In the genomic region with DNA sequence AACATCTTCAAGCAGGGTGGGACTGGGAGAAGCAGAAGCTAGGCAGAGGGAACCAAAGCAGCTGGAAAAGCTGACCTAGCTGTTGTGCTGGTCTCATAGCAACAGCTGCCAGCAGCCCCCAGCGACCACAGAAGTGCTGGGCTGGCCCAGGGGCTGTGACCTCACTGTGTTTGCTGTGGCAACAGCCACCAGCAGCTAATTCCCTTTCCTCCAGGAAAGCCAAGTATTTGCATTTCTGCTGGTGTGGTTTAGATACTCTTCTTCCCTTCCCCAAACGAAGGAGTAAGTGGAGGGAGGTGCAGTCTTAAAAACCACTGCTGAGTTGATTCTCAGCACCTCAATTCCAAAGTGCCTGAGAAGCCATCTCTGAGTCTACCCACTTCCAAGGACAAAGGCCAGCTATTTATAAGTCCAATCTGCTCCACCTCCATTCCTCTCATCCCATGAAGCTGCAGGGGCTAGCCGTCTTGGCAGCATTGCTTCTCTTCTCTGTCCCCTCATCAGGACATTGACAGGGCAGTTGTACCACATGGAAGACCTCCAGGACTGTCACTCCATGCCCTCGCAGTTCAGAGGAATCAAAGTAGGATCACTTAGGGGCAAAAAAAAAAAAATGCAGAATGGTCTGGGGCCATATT, we compare ENCODE assay signal across 8 cellular contexts. TPM values are rescaled to one million over a fixed set of nuclear protein-coding genes. Genes with fewer than 3 reads are reported as not detected.
DNase-seq lines count a peak whose midpoint lies in the region; ATAC-seq and TF ChIP-seq lines count a peak whose summit lies in the region.

No MANE protein-coding gene starts in this region.

- CTCF ChIA-PET in T-cell (lab: Charles Lee): interaction anchor here (1.1 to 2.4 kb wide), 4 partner anchors 10 to 94 kb away, joined by 3 to 9 read pairs (median 6); no protein-coding TSS in a partner anchor
- CTCF ChIA-PET in naive thymus-derived CD4-positive, alpha-beta T cell (lab: Charles Lee): interaction anchor here (0.6 to 2.0 kb wide), 6 partner anchors 8 to 94 kb away, joined by 3 to 10 read pairs (median 3); no protein-coding TSS in a partner anchor

- H3K36me3 Mint-ChIP-seq in T-cell: peaks cover 78% of the 10 kb centered on the region
- H3K36me3 Mint-ChIP-seq in endothelial cell (ENCODE audit: low read depth, unreplicated experiment): peaks cover 83% of the 10 kb centered on the region
- peaks cover 8 to 74% (median 44%) of the 10 kb centered on the region in 5 donors for H3K36me3 Mint-ChIP-seq in naive thymus-derived CD4-positive, alpha-beta T cell

- H3K27me3 Mint-ChIP-seq in T-cell: no peaks in the 10 kb centered on the region
- H3K27me3 Mint-ChIP-seq in endothelial cell (ENCODE audit: unreplicated experiment): no peaks in the 10 kb centered on the region
- H3K27me3 Mint-ChIP-seq in naive thymus-derived CD4-positive, alpha-beta T cell: no peaks in the 10 kb centered on the region

- H3K27ac ChIP-seq in naive thymus-derived CD4-positive, alpha-beta T cell (ENCODE audit: low read depth, low read length): peak overlapping the region; percentile 74

- H3K27ac Mint-ChIP-seq in T-cell: peak overlapping the region; percentile 96 to 99
- peak overlapping the region; percentile 98 for H3K27ac Mint-ChIP-seq in endothelial cell (ENCODE audit: unreplicated experiment)
- H3K27ac Mint-ChIP-seq in naive thymus-derived CD4-positive, alpha-beta T cell: peak overlapping the region; percentile 71 to 99 (median 91)

- H3K27me3 ChIP-seq in naive thymus-derived CD4-positive, alpha-beta T cell (ENCODE audit: control insufficient read depth in 2 of 2, insufficient read depth in 2 of 2, low read length in 2 of 2): no peaks in the 10 kb centered on the region

- POLR2A ChIA-PET in T-cell (lab: Charles Lee): interaction anchor here (0.6 to 2.8 kb wide), 6 partner anchors 8 to 368 kb away, joined by 3 to 17 read pairs (median 3); partner anchors contain the start of gene HNRNPUL1 (in 1 of the 2)
- POLR2A ChIA-PET in naive thymus-derived CD4-positive, alpha-beta T cell (lab: Charles Lee): interaction anchor here (0.9 to 15.1 kb wide), 6 partner anchors 9 to 94 kb away, joined by 3 to 339 read pairs (median 4); partner anchors contain the start of gene HNRNPUL1

- H3K4me1 ChIP-seq in naive thymus-derived CD4-positive, alpha-beta T cell (ENCODE audit: control insufficient read depth in 2 of 2, insufficient read depth in 2 of 2, low read length in 2 of 2): peaks cover 68 to 75% of the 10 kb centered on the region in 2 donors

- H3K4me3 Mint-ChIP-seq in T-cell (peak overlapping the region in 2 of 3 donors; percentile 34 to 48), endothelial cell (ENCODE audit: unreplicated experiment) (peak overlapping the region; percentile 73)
- peak overlapping the region in 7 of 10 donors; percentile 9 to 95 (median 38) for H3K4me3 Mint-ChIP-seq in naive thymus-derived CD4-positive, alpha-beta T cell

- H3K9me3 Mint-ChIP-seq in T-cell: no peaks in the 10 kb centered on the region
- no peaks in the 10 kb centered on the region for H3K9me3 Mint-ChIP-seq in endothelial cell (ENCODE audit: unreplicated experiment)
- peaks cover 0 to 2% (median 0%) of the 10 kb centered on the region in 11 donors for H3K9me3 Mint-ChIP-seq in naive thymus-derived CD4-positive, alpha-beta T cell

- peaks cover 88 to 94% (median 90%) of the 10 kb centered on the region in 3 donors for H3K4me1 Mint-ChIP-seq in T-cell
- peaks cover 45% of the 10 kb centered on the region for H3K4me1 Mint-ChIP-seq in endothelial cell (ENCODE audit: unreplicated experiment)
- H3K4me1 Mint-ChIP-seq in naive thymus-derived CD4-positive, alpha-beta T cell: peaks cover 63 to 91% (median 82%) of the 10 kb centered on the region in 7 donors

- no peak overlapping the region for H3K4me3 ChIP-seq in naive thymus-derived CD4-positive, alpha-beta T cell (ENCODE audit: low read length)

- no peaks in the 10 kb centered on the region for H3K9me3 ChIP-seq in naive thymus-derived CD4-positive, alpha-beta T cell (ENCODE audit: control insufficient read depth in 2 of 3, low read length in 3 of 3)

- DNase-seq in AG20443 (ENCODE audit: low spot score) (peak; percentile 93), T-cell (peak in 27 of 34 experiments; percentile 16 to 67 (median 48)), endothelial cell (ENCODE audit: low spot score) (peak; percentile 52), DMS114 treated with DMSO at 0.1 percent for 48 hours (lab: John Stamatoyannopoulos, UW; ENCODE audit: unreplicated experiment) (no peak)
- no peak for DNase-seq in naive thymus-derived CD4-positive, alpha-beta T cell

- TF ChIP-seq CTCF in endothelial cell (IDR thresholded peaks at IDR 0.05; ENCODE audit: unreplicated experiment): no peak

- ATAC-seq in GM19397 (IDR thresholded peaks at IDR 0.05; ENCODE audit: unreplicated experiment) (peak; percentile 25), T-cell (replicated peaks in 1 of 4) (peak in 2 of 4 experiments; percentile 16 to 59), GM21717 (IDR thresholded peaks at IDR 0.05; ENCODE audit: unreplicated experiment) (no peak), GM21786 (IDR thresholded peaks at IDR 0.05; ENCODE audit: unreplicated experiment) (no peak)
- ATAC-seq in naive thymus-derived CD4-positive, alpha-beta T cell: peak; percentile 63

- intact Hi-C loops in naive thymus-derived CD4-positive, alpha-beta T cell (cut with micrococcal nuclease): loop anchor here in 1 of 2 donors (1.0 kb wide), 1 partner anchor 9 kb away; no protein-coding TSS in a partner anchor

- H3K36me3 ChIP-seq in naive thymus-derived CD4-positive, alpha-beta T cell (ENCODE audit: control insufficient read depth in 2 of 3, insufficient read depth in 3 of 3, low read length in 3 of 3): peaks cover 28 to 82% (median 40%) of the 10 kb centered on the region in 3 experiments

RNA-seq across cellular contexts. Expression of gene CCDC97, which starts 11.5 kb away (rescaled TPM):
- total RNA-seq in T-cell (10 to 100 TPM; 38.9 to 61.5 (median 55.1) TPM), endothelial cell (ENCODE audit: unreplicated experiment) (28.6 TPM)
- 10 to 100 TPM; 35.9 to 56.5 (median 49.1) TPM for total RNA-seq in naive thymus-derived CD4-positive, alpha-beta T cell
- polyA plus RNA-seq in naive thymus-derived CD4-positive, alpha-beta T cell: 10 to 100 TPM; 22.3 to 27.6 TPM

RNA-seq across cellular contexts. Expression of gene HNRNPUL1, which starts 34.3 kb away (rescaled TPM):
- total RNA-seq in T-cell (100 to 1,000 TPM; 275 to 350 (median 307) TPM), endothelial cell (ENCODE audit: unreplicated experiment) (259 TPM)
- total RNA-seq in naive thymus-derived CD4-positive, alpha-beta T cell: 100 to 1,000 TPM; 253 to 319 (median 280) TPM
- polyA plus RNA-seq in naive thymus-derived CD4-positive, alpha-beta T cell: 10 to 100 TPM; 51.4 to 81.6 TPM

RNA-seq across cellular contexts. Expression of gene TGFB1, which starts 55.3 kb away (rescaled TPM):
- 100 to 1,000 TPM; 170 to 412 (median 206) TPM for total RNA-seq in T-cell
- total RNA-seq in endothelial cell (ENCODE audit: unreplicated experiment): 193 TPM
- 100 to 1,000 TPM in 3 of 5 experiments, 10 to 100 TPM in 2; 91.2 to 322 (median 185) TPM for total RNA-seq in naive thymus-derived CD4-positive, alpha-beta T cell
- polyA plus RNA-seq in naive thymus-derived CD4-positive, alpha-beta T cell: 10 to 100 TPM; 31.4 to 62.3 TPM

Comparison
In these comparisons a context has a peak if more than half of its experiments do, and no peak if none do; other contexts are left out.
1. DNase-seq: peak in AG20443 (single experiment), T-cell (27 of 34) and endothelial cell (single experiment); none in naive thymus-derived CD4-positive, alpha-beta T cell (0 of 9) and DMS114 treated with DMSO at 0.1 percent for 48 hours (single experiment).
2. ATAC-seq: peak in GM19397 (single experiment) and naive thymus-derived CD4-positive, alpha-beta T cell (single experiment); none in GM21717 (single experiment) and GM21786 (single experiment).
3. Peak in every context shown above with its lines, with median percentiles within 50 percentile points of each other: H3K27ac Mint-ChIP-seq and H3K4me3 Mint-ChIP-seq.